ENCODE assay signal across 1 cellular context in genomic region chr5:68260455-68260854, GRCh38.
TF ChIP-seq lines count a peak whose summit lies in the region.

No MANE protein-coding gene starts in this region.

TF ChIP-seq in GM12878, 131 proteins besides CTCF, POLR2A, EP300 and RAD21 (continued from another document):
- TF ChIP-seq ZBTB11 (CRISPR knock-in tag; IDR thresholded peaks at IDR 0.05) (no peak), NKRF (conservative IDR thresholded peaks at IDR 0.05) (no peak)
TF ChIP-seq in GM12878: peak in this region for 0.
